ENCODE assay signal across 23 cellular contexts in genomic region chr20:17485017-17485416, GRCh38.
"Had no signal": no experiment of that assay in that cellular context is flagged by ENCODE, and none has a peak within 500 bp of the region (broad histone marks: within the 10 kb centered on the region; RNA-seq: fewer than 3 reads in every experiment).

No MANE protein-coding gene starts in this region.

- H3K4me3 Mint-ChIP-seq: activated CD4-positive, alpha-beta memory T cell treated with anti-CD3 and anti-CD28 coated beads for 36 hours; activated naive CD8-positive, alpha-beta T cell treated with anti-CD3 and anti-CD28 coated beads, Interleukin-2, amount 50 U/mL, for 24 hours; activated T-helper 1 cell treated with anti-CD3 and anti-CD28 coated beads, Interleukin-12 subunit alpha, Interleukin-12 subunit beta, Interleukin-2, Interleukin-4 antibody, amounts not matched to agents 30 ng/mL and 10 ng/mL and 1 ng/mL, durations not matched to agents 14 hours and 24 hours and 36 hours; brain; dendritic cell treated with granulocyte-macrophage colony-stimulating factor and Interleukin-4, amounts not matched to agents 40 ng/mL and 50 ng/mL, for 4 days; natural killer cell; stimulated activated naive CD8-positive, alpha-beta T cell treated with anti-CD3 and anti-CD28 coated beads, Interleukin-15, Interleukin-2, amounts not matched to agents 100 ng/mL and 50 ng/mL, for 24 hours had no signal

- H3K9me3 ChIP-seq: left lung, ovary, prostate gland, thyroid gland, upper lobe of right lung had no signal

- ATAC-seq: activated naive CD8-positive, alpha-beta T cell treated with anti-CD3 and anti-CD28 coated beads, Interleukin-2, amount 50 U/mL, for 24 hours; left lung; natural killer cell; upper lobe of right lung had no signal

- H3K4me1 Mint-ChIP-seq: activated naive CD8-positive, alpha-beta T cell treated with anti-CD3 and anti-CD28 coated beads, Interleukin-2, amount 50 U/mL, for 24 hours; brain; natural killer cell had no signal

- H3K27ac Mint-ChIP-seq: activated CD4-positive, alpha-beta memory T cell treated with anti-CD3 and anti-CD28 coated beads for 36 hours; activated naive CD8-positive, alpha-beta T cell treated with anti-CD3 and anti-CD28 coated beads, Interleukin-2, amount 50 U/mL, for 24 hours; activated T-helper 1 cell treated with anti-CD3 and anti-CD28 coated beads, Interleukin-12 subunit alpha, Interleukin-12 subunit beta, Interleukin-2, Interleukin-4 antibody, amounts not matched to agents 30 ng/mL and 10 ng/mL and 1 ng/mL, durations not matched to agents 14 hours and 24 hours and 36 hours; brain; dendritic cell treated with granulocyte-macrophage colony-stimulating factor and Interleukin-4, amounts not matched to agents 40 ng/mL and 50 ng/mL, for 4 days; natural killer cell; stimulated activated naive CD8-positive, alpha-beta T cell treated with anti-CD3 and anti-CD28 coated beads, Interleukin-15, Interleukin-2, amounts not matched to agents 100 ng/mL and 50 ng/mL, for 24 hours had no signal

- DNase-seq: activated CD4-positive, alpha-beta memory T cell treated with anti-CD3 and anti-CD28 coated beads for 36 hours; activated CD4-positive, alpha-beta T cell treated with anti-CD3 and anti-CD28 coated beads for 48 hours; activated gamma-delta T cell; activated naive CD4-positive, alpha-beta T cell treated with anti-CD3 and anti-CD28 coated beads, Interleukin-2, amount 50 U/mL, for 16 hours; activated naive CD8-positive, alpha-beta T cell treated with anti-CD3 and anti-CD28 coated beads, Interleukin-2, amount 50 U/mL, for 24 hours; anterior cingulate cortex; caudate nucleus; effector CD4-positive, alpha-beta T cell; foreskin melanocyte; left lung; midbrain; natural killer cell; ovary; stimulated activated CD4-positive, alpha-beta T cell treated with anti-CD3 and anti-CD28 coated beads, Interleukin-1b, Interleukin-23, amount 100 ng/mL, for 48 hours; substantia nigra; thyroid gland; upper lobe of right lung had no signal

- H3K27ac ChIP-seq: left lung, ovary, prostate gland, skin epidermis, thyroid gland, upper lobe of right lung had no signal

- H3K36me3 ChIP-seq: left lung, ovary, prostate gland, thyroid gland, upper lobe of right lung had no signal

- H3K27me3 ChIP-seq: left lung, ovary, thyroid gland, upper lobe of right lung had no signal

- H3K36me3 Mint-ChIP-seq: activated CD4-positive, alpha-beta memory T cell treated with anti-CD3 and anti-CD28 coated beads for 36 hours; brain; natural killer cell had no signal

- H3K4me1 ChIP-seq: left lung, prostate gland, thyroid gland, upper lobe of right lung had no signal

- H3K4me3 ChIP-seq: left lung, ovary, prostate gland, skin epidermis, thyroid gland, upper lobe of right lung had no signal

- H3K9me3 Mint-ChIP-seq: activated CD4-positive, alpha-beta memory T cell treated with anti-CD3 and anti-CD28 coated beads for 36 hours; activated naive CD8-positive, alpha-beta T cell treated with anti-CD3 and anti-CD28 coated beads, Interleukin-2, amount 50 U/mL, for 24 hours; activated T-helper 1 cell treated with anti-CD3 and anti-CD28 coated beads, Interleukin-12 subunit alpha, Interleukin-12 subunit beta, Interleukin-2, Interleukin-4 antibody, amounts not matched to agents 30 ng/mL and 10 ng/mL and 1 ng/mL, durations not matched to agents 14 hours and 24 hours and 36 hours; brain; dendritic cell treated with granulocyte-macrophage colony-stimulating factor and Interleukin-4, amounts not matched to agents 40 ng/mL and 50 ng/mL, for 4 days; natural killer cell; stimulated activated naive CD8-positive, alpha-beta T cell treated with anti-CD3 and anti-CD28 coated beads, Interleukin-15, Interleukin-2, amounts not matched to agents 100 ng/mL and 50 ng/mL, for 24 hours had no signal
